9 cellular contexts compared by ENCODE assay signal in the genomic region with DNA sequence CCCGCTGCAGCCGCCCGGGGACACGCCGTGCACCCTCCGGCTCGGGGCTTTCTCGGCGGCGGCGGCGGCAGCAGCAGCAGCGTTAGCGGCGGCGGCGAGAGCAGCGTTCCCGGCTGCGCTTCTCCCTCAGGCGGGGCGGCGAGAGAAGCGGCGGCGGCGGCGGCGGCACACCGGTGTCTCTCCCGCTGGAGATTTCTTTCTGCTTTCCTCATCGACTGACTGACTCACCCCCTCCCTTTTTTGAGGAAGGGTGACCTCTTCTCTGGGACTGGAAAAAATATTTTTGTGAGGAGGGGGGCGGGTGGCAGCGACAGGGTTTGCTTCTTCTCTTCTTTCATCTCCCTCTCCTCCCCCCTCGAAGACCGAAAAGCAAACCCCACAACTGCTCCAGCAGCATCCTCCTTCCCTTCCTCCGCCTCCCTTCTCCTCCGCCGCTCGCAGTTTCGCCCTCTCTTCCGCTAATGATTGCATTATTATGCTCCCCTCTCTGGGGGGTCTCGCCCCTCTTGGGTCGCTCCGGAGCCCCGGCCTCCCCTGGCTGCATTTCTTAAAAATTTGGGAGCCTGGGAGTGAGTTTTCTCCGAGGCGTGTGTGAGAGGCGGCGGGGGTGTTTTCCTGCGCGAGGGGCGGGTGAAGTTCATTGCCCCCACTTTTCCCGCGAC. TPM values are rescaled to one million over a fixed set of nuclear protein-coding genes. Genes with fewer than 3 reads are reported as not detected.
DNase-seq lines count a peak whose midpoint lies in the region; ATAC-seq and TF ChIP-seq lines count a peak whose summit lies in the region.
"Had no signal": no experiment of that assay in that cellular context is flagged by ENCODE, and none has a peak within 500 bp of the region (broad histone marks: within the 10 kb centered on the region; RNA-seq: fewer than 3 reads in every experiment).

No MANE protein-coding gene starts in this region.

- H3K4me1 ChIP-seq in Loucy (ENCODE audit: insufficient read depth, low read length, poor library complexity, severe bottlenecking) (peaks cover 42% of the 10 kb centered on the region), right cardiac atrium (ENCODE audit: control insufficient read depth, insufficient read depth, low read length) (peaks cover 2% of the 10 kb centered on the region)

- H3K9me3 Mint-ChIP-seq in activated T-helper 2 cell treated with anti-CD3 and anti-CD28 coated beads, Interferon-gamma antibody, Interleukin-2, Interleukin-4, amounts not matched to agents 10 μg/mL and 5 μg/mL and 100 μg/mL, durations not matched to agents 14 hours and 24 hours and 36 hours: no peaks in the 10 kb centered on the region

- peaks cover 6% of the 10 kb centered on the region for H3K4me1 Mint-ChIP-seq in activated T-helper 2 cell treated with anti-CD3 and anti-CD28 coated beads, Interferon-gamma antibody, Interleukin-2, Interleukin-4, amounts not matched to agents 10 μg/mL and 5 μg/mL and 100 μg/mL, durations not matched to agents 14 hours and 24 hours and 36 hours (ENCODE audit: low read depth)

- H3K9me2 ChIP-seq in Loucy (replicated peaks; ENCODE audit: low read depth, low read length): no peaks in the 10 kb centered on the region

- WGBS in right cardiac atrium: under 1% methylated on average over 55 of the region's 55 CpGs

- peak overlapping the region; percentile 80 for H3K27ac ChIP-seq in right cardiac atrium (ENCODE audit: low read length)
- H3K27ac ChIP-seq: C4-2B had no signal

- H3K36me3 Mint-ChIP-seq in activated T-helper 2 cell treated with anti-CD3 and anti-CD28 coated beads, Interferon-gamma antibody, Interleukin-2, Interleukin-4, amounts not matched to agents 10 μg/mL and 5 μg/mL and 100 μg/mL, durations not matched to agents 14 hours and 24 hours and 36 hours (ENCODE audit: low read depth): no peaks in the 10 kb centered on the region

- H3K4me3 ChIP-seq in Loucy (ENCODE audit: low read length, poor library complexity, severe bottlenecking) (peak overlapping the region; percentile 93), right cardiac atrium (ENCODE audit: low read length) (peak overlapping the region; percentile 75)

- H3K9me3 ChIP-seq in Loucy (ENCODE audit: insufficient read depth, low read depth, low read length) (no peaks in the 10 kb centered on the region), right cardiac atrium (ENCODE audit: control insufficient read depth, low read length) (no peaks in the 10 kb centered on the region)

- no peak for TF ChIP-seq CTCF in Loucy (conservative IDR thresholded peaks at IDR 0.05; ENCODE audit: low read length)

- peak overlapping the region; percentile 82 for H2AFZ ChIP-seq in Loucy (ENCODE audit: low read length)

- no peaks in the 10 kb centered on the region for H3K36me3 ChIP-seq in Loucy (ENCODE audit: insufficient read depth, low read length)

- H3K27me3 ChIP-seq in Loucy (ENCODE audit: insufficient read depth, low read length, poor library complexity, severe bottlenecking): no peaks in the 10 kb centered on the region
- H3K27me3 ChIP-seq in right cardiac atrium (ENCODE audit: control insufficient read depth, insufficient read depth): no peaks in the 10 kb centered on the region

- peak in 1 of 2 donors; percentile 18 for ATAC-seq in right cardiac atrium
- ATAC-seq in sciatic nerve: peak; percentile 21
- ATAC-seq in GM18868 (IDR thresholded peaks at IDR 0.05; ENCODE audit: unreplicated experiment): no peak

- DNase-seq in NCI-H1417 (lab: John Stamatoyannopoulos, UW) (peak in 2 of 3 experiments; percentile 83 to 89), NCI-H1417 treated with DMSO at 0.1 percent for 48 hours (lab: John Stamatoyannopoulos, UW) (no peak), right cardiac atrium (peak; percentile 22 to 60 (median 58)), sciatic nerve (ENCODE audit: low spot score) (peak; percentile 73), MV-4-11 (lab: John Stamatoyannopoulos, UW) (no peak)
- no peak for DNase-seq in activated T-helper 2 cell treated with anti-CD3 and anti-CD28 coated beads, Interferon-gamma antibody, Interleukin-2, Interleukin-4, amounts not matched to agents 10 μg/mL and 5 μg/mL and 100 μg/mL, durations not matched to agents 14 hours and 24 hours and 36 hours (ENCODE audit: low spot score)

- intact Hi-C loops in activated T-helper 2 cell treated with anti-CD3 and anti-CD28 coated beads, Interferon-gamma antibody, Interleukin-2, Interleukin-4, amounts not matched to agents 10 μg/mL and 5 μg/mL and 100 μg/mL, durations not matched to agents 14 hours and 24 hours and 36 hours (cut with micrococcal nuclease): no loop called here
- intact Hi-C loops in right cardiac atrium (cut with DNase I) (no loop called here), sciatic nerve (cut with DNase I) (no loop called here)

- H4K20me1 ChIP-seq in Loucy (ENCODE audit: insufficient read depth, low read length, poor library complexity, severe bottlenecking): peaks cover 38% of the 10 kb centered on the region

- no peaks in the 10 kb centered on the region for H3F3A ChIP-seq in Loucy (ENCODE audit: low read depth)

- peaks cover 43% of the 10 kb centered on the region for H3K79me2 ChIP-seq in Loucy (ENCODE audit: insufficient read depth, low read length)

- peak overlapping the region; percentile 77 for H3K4me2 ChIP-seq in Loucy (ENCODE audit: low read depth, low read length, poor library complexity, severe bottlenecking)

- no peak overlapping the region for H3K27ac Mint-ChIP-seq in activated T-helper 2 cell treated with anti-CD3 and anti-CD28 coated beads, Interferon-gamma antibody, Interleukin-2, Interleukin-4, amounts not matched to agents 10 μg/mL and 5 μg/mL and 100 μg/mL, durations not matched to agents 14 hours and 24 hours and 36 hours

- peak overlapping the region; percentile 79 for H3K9ac ChIP-seq in Loucy (ENCODE audit: low read depth, low read length, poor library complexity, severe bottlenecking)

- H3K27me3 Mint-ChIP-seq in activated T-helper 2 cell treated with anti-CD3 and anti-CD28 coated beads, Interferon-gamma antibody, Interleukin-2, Interleukin-4, amounts not matched to agents 10 μg/mL and 5 μg/mL and 100 μg/mL, durations not matched to agents 14 hours and 24 hours and 36 hours (ENCODE audit: low read depth): peaks cover 37% of the 10 kb centered on the region

- H3K4me3 Mint-ChIP-seq in activated T-helper 2 cell treated with anti-CD3 and anti-CD28 coated beads, Interferon-gamma antibody, Interleukin-2, Interleukin-4, amounts not matched to agents 10 μg/mL and 5 μg/mL and 100 μg/mL, durations not matched to agents 14 hours and 24 hours and 36 hours (ENCODE audit: low read depth): peak overlapping the region; percentile 75

RNA-seq across cellular contexts. Expression of a gene that starts 0.3 kb away (rescaled TPM):
- 0.87 and 1.1 TPM in 2 replicates for total RNA-seq in activated T-helper 2 cell treated with anti-CD3 and anti-CD28 coated beads, Interferon-gamma antibody, Interleukin-2, Interleukin-4, amounts not matched to agents 10 μg/mL and 5 μg/mL and 100 μg/mL, durations not matched to agents 14 hours and 24 hours and 36 hours
- 10 to 100 TPM; 10.3 to 15.4 (median 11.0) TPM for total RNA-seq in right cardiac atrium
- 7.0 TPM for polyA plus RNA-seq in right cardiac atrium
- total RNA-seq in sciatic nerve: 129 TPM

Comparison
In these comparisons a context has a peak if more than half of its experiments do, and no peak if none do; other contexts are left out.
1. DNase-seq: peak in NCI-H1417 (2 of 3), right cardiac atrium (3 of 3) and sciatic nerve (single experiment); none in NCI-H1417 treated with DMSO at 0.1 percent for 48 hours (single experiment), activated T-helper 2 cell treated with anti-CD3 and anti-CD28 coated beads, Interferon-gamma antibody, Interleukin-2, Interleukin-4, amounts not matched to agents 10 μg/mL and 5 μg/mL and 100 μg/mL, durations not matched to agents 14 hours and 24 hours and 36 hours (single experiment) and MV-4-11 (single experiment).